In the genomic region with DNA sequence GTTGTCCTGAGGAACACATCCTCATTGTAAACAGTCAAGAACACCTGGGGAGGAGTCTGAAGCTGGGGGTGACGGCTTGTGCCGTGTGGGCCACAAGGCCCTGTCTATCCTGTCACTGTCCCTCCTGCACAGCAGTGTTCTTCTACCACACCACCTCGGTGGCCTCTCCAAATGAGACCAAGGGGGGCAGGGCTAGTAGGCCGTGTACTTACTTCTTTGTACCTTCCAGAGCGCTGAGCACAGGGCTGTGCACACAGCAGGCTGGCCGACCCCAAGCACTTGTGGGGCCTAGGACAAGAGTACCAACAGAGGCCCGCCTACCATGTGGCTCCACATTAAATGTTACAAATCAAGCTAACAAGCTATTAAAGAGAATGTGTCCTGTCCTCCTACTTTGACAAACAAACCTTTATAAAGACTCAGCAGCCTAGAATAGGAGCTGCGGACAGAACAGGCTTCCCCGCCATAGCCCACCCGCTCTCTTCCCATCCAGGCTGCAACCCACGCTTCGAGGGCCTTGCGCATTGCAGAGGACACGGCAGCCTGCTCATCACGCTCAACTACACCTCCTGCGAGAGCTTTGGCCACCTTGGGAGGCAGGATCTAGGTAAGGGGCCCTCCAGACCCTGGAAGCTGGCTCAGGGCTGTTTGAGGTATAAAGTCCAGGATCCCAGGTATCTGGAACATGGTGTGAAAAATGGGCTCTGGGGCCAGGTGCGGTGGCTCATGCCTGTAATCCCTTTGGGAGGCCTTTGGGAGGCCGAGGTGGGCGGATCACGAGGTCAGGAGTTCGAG, we compare ENCODE assay signal across 28 cellular contexts. TPM values are rescaled to one million over a fixed set of nuclear protein-coding genes. Genes with fewer than 3 reads are reported as not detected.
"Had no signal": no experiment of that assay in that cellular context is flagged by ENCODE, and none has a peak within 500 bp of the region (broad histone marks: within the 10 kb centered on the region; RNA-seq: fewer than 3 reads in every experiment).

No MANE protein-coding gene starts in this region.

- H3K27ac ChIP-seq: ascending aorta, body of pancreas, Peyer's patch had no signal

- DNase-seq: activated CD4-positive, alpha-beta T cell treated with anti-CD3 and anti-CD28 coated beads for 48 hours; activated CD4-positive, alpha-beta T cell treated with anti-CD3 and anti-CD28 coated beads, Interleukin-2, amount 50 U/mL, for 4 hours; activated CD4-positive, CD25-positive, alpha-beta regulatory T cell treated with anti-CD3 and anti-CD28 coated beads, Interleukin-2, amount 50 U/mL, for 72 hours; activated CD8-positive, alpha-beta memory T cell treated with anti-CD3 and anti-CD28 coated beads, Interleukin-2, amount 50 U/mL, for 48 hours; activated CD8-positive, alpha-beta T cell treated with anti-CD3 and anti-CD28 coated beads, Interleukin-2, amount 10 ng/mL, durations not matched to agents 7 days and 5 days; activated gamma-delta T cell; activated naive CD4-positive, alpha-beta T cell treated with anti-CD3 and anti-CD28 coated beads for 36 hours; activated naive CD8-positive, alpha-beta T cell treated with anti-CD3 and anti-CD28 coated beads for 36 hours; activated T-cell treated with anti-CD3 and anti-CD28 coated beads, Interleukin-2, amount 50 U/mL, for 1 hour; body of pancreas; MG63; MV-4-11; NCI-H1092 treated with DMSO at 0.1 percent for 48 hours; NCI-H1436; NCI-H1694 treated with DMSO at 0.1 percent for 48 hours; NCI-H2029 treated with DMSO at 0.1 percent for 48 hours; NCI-H446; NCI-H524; SHP77 treated with DMSO at 0.1 percent for 48 hours; T-helper 17 cell; T-helper 9 cell had no signal

- H3K27me3 Mint-ChIP-seq: activated naive CD8-positive, alpha-beta T cell treated with anti-CD3 and anti-CD28 coated beads for 36 hours; activated T-helper 17 cell treated with anti-CD3 and anti-CD28 coated beads, Interleukin-2, amount 50 U/mL, for 72 hours; central memory CD8-positive, alpha-beta T cell; IgD-negative memory B cell; T-helper 17 cell had no signal

- H3K9me3 ChIP-seq: ascending aorta, body of pancreas, Peyer's patch had no signal

- H3K27ac Mint-ChIP-seq: activated CD8-positive, alpha-beta T cell treated with anti-CD3 and anti-CD28 coated beads, Interleukin-2, amount 10 ng/mL, durations not matched to agents 7 days and 5 days; activated naive CD4-positive, alpha-beta T cell treated with anti-CD3 and anti-CD28 coated beads for 36 hours; activated naive CD8-positive, alpha-beta T cell treated with anti-CD3 and anti-CD28 coated beads for 36 hours; activated T-helper 17 cell treated with anti-CD3 and anti-CD28 coated beads, Interleukin-2, amount 50 U/mL, for 72 hours; IgD-negative memory B cell; T-helper 17 cell; WTC11 had no signal

- ATAC-seq: activated CD8-positive, alpha-beta T cell treated with anti-CD3 and anti-CD28 coated beads, Interleukin-2, amount 10 ng/mL, durations not matched to agents 7 days and 5 days; activated T-helper 17 cell treated with anti-CD3 and anti-CD28 coated beads, Interleukin-2, amount 50 U/mL, for 72 hours; body of pancreas; T-helper 17 cell; WTC11 had no signal

- H3K4me3 Mint-ChIP-seq: activated CD8-positive, alpha-beta T cell treated with anti-CD3 and anti-CD28 coated beads, Interleukin-2, amount 10 ng/mL, durations not matched to agents 7 days and 5 days; activated naive CD4-positive, alpha-beta T cell treated with anti-CD3 and anti-CD28 coated beads for 36 hours; activated naive CD8-positive, alpha-beta T cell treated with anti-CD3 and anti-CD28 coated beads for 36 hours; activated T-helper 17 cell treated with anti-CD3 and anti-CD28 coated beads, Interleukin-2, amount 50 U/mL, for 72 hours; central memory CD8-positive, alpha-beta T cell; T-helper 17 cell; WTC11 had no signal

- H3K27me3 ChIP-seq: ascending aorta, body of pancreas, MG63, Peyer's patch had no signal

- H3K9me3 Mint-ChIP-seq: activated naive CD4-positive, alpha-beta T cell treated with anti-CD3 and anti-CD28 coated beads for 36 hours; activated naive CD8-positive, alpha-beta T cell treated with anti-CD3 and anti-CD28 coated beads for 36 hours; activated T-helper 17 cell treated with anti-CD3 and anti-CD28 coated beads, Interleukin-2, amount 50 U/mL, for 72 hours; central memory CD8-positive, alpha-beta T cell; IgD-negative memory B cell; WTC11 had no signal

- H3K36me3 ChIP-seq: ascending aorta, MG63, Peyer's patch had no signal

- H3K4me1 Mint-ChIP-seq: activated T-helper 17 cell treated with anti-CD3 and anti-CD28 coated beads, Interleukin-2, amount 50 U/mL, for 72 hours; central memory CD8-positive, alpha-beta T cell had no signal

- H3K36me3 Mint-ChIP-seq: activated naive CD8-positive, alpha-beta T cell treated with anti-CD3 and anti-CD28 coated beads for 36 hours; IgD-negative memory B cell; WTC11 had no signal

- FAIRE-seq: bronchial epithelial cell had no signal

- H3K4me3 ChIP-seq: ascending aorta, body of pancreas, MG63, Peyer's patch had no signal

RNA-seq across cellular contexts. Expression of a gene that starts 30.5 kb away (rescaled TPM):
- polyA plus RNA-seq: IgD-negative memory B cell had no signal
